ENCODE assay signal across 23 cellular contexts in the genomic region with DNA sequence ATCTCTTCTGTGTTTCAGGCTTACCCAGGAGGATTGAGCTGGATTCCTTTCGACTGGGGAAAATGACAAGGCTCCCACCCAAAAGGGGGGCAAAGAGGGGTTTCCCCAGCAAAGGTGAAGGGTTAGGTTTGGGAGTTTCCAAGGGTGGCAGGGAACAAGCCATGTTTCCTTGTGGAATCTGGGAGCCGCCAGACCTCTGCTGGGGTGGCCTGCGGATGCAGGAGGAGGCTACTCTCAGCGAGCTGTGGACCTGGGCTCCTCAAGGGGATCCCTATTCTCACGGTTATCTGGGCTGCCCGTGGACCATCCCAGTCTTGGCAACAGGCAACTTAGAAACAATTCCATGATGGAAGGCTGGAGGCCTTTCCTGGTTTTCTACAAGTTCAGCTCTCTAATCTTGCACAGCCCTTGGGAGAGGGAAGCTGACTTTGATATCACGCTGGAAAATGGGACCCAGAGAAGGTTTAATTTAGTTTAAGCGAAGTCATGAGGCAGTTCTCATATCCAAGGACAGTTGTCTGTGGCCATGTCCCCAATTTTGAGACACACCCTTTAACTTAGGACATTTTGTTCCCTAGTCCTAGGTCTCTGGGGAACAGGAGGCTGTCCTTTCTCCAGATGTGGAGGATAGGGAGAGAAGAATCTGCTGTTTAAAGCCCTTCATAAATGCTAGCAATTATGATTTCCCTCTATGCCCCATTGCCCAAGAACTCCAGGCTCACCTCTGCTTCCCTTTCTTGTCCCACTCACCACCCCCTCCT. TPM values are rescaled to one million over a fixed set of nuclear protein-coding genes. Genes with fewer than 3 reads are reported as not detected.
"Had no signal": no experiment of that assay in that cellular context is flagged by ENCODE, and none has a peak within 500 bp of the region (broad histone marks: within the 10 kb centered on the region; RNA-seq: fewer than 3 reads in every experiment).

No MANE protein-coding gene starts in this region.

- H3K36me3 ChIP-seq: breast epithelium, esophagus squamous epithelium, lower lobe of right lung, ovary, prostate gland, thyroid gland, upper lobe of left lung had no signal

- H3K27ac ChIP-seq: lower lobe of right lung, ovary, prostate gland, thyroid gland, upper lobe of left lung had no signal

- H3K9me3 Mint-ChIP-seq: neural crest cell had no signal

- H3K27ac Mint-ChIP-seq: dendritic cell treated with granulocyte-macrophage colony-stimulating factor and Interleukin-4, amounts not matched to agents 40 ng/mL and 50 ng/mL, for 4 days; effector memory CD8-positive, alpha-beta T cell; memory B cell; mesothelial cell of epicardium; natural killer cell had no signal

- ATAC-seq: effector memory CD8-positive, alpha-beta T cell; left lobe of liver; lower lobe of right lung; natural killer cell; sciatic nerve had no signal

- H3K27me3 ChIP-seq: breast epithelium, ovary, thyroid gland, upper lobe of left lung had no signal

- H3K4me3 ChIP-seq: breast epithelium, esophagus squamous epithelium, lower lobe of right lung, ovary, prostate gland, thyroid gland, upper lobe of left lung had no signal

- FAIRE-seq: small intestine had no signal

- H3K36me3 Mint-ChIP-seq: mesothelial cell of epicardium, natural killer cell had no signal

- H3K27me3 Mint-ChIP-seq: dendritic cell treated with granulocyte-macrophage colony-stimulating factor and Interleukin-4, amounts not matched to agents 40 ng/mL and 50 ng/mL, for 4 days had no signal

- H3K4me1 Mint-ChIP-seq: mesothelial cell of epicardium, natural killer cell had no signal

- H3K4me1 ChIP-seq: breast epithelium, lower lobe of right lung, prostate gland, upper lobe of left lung had no signal

- H3K4me3 Mint-ChIP-seq: dendritic cell treated with granulocyte-macrophage colony-stimulating factor and Interleukin-4, amounts not matched to agents 40 ng/mL and 50 ng/mL, for 4 days; effector memory CD8-positive, alpha-beta T cell; memory B cell; mesothelial cell of epicardium; natural killer cell; neural crest cell had no signal

- H3K9me3 ChIP-seq: breast epithelium, lower lobe of right lung, ovary, prostate gland, thyroid gland, upper lobe of left lung had no signal

- DNase-seq: central memory CD4-positive, alpha-beta T cell; effector memory CD8-positive, alpha-beta T cell; esophagus squamous epithelium; foreskin fibroblast; hippocampal formation; kidney glomerular epithelial cell; lower lobe of right lung; natural killer cell; nucleus accumbens; ovary; small intestine; stimulated activated CD4-positive, alpha-beta T cell treated with anti-CD3 and anti-CD28 coated beads, Interleukin-12 subunit alpha, Interleukin-12 subunit beta, amount 100 ng/mL, for 4 hours; stimulated activated naive CD4-positive, alpha-beta T cell; thyroid gland; upper lobe of left lung had no signal

RNA-seq across cellular contexts. Expression of a gene that starts 24.7 kb away (rescaled TPM):
- total RNA-seq: natural killer cell had no signal
